In the genomic region with DNA sequence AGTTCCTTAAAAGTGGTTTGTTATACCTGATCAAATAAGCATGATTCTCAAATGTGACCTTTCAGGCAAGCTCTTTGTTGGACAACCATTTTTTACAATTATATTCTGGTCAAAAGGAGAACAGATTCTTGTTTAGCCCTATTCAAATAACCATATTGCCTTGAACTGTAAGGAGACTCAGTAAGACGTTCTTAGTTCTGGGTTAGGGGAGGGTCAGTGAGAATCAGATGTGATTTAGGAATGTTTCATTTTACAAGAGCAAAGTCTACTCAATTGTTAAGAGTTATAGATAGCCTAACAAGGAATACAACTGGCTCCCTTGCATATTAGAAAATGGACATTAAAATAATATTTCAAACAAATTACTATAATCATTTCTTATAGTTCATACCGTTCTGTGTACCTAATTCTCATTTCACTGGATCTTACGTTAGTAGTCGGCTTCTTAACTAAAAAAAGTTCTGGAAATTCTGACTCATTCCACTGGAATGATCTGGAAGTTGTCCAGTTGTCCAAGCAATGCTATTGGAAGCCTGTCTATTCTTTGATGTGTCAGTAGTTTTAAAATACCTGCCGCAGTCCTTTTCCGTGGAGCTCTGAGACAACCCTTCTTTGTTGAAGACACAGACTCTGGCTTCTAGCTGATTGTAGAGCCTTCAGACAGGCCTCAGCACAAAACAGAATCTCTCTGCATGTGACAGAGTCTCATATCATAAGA, we compare ENCODE assay signal across 8 cellular contexts.
DNase-seq lines count a peak whose midpoint lies in the region; ATAC-seq, FAIRE-seq and TF ChIP-seq lines count a peak whose summit lies in the region.

No MANE protein-coding gene starts in this region.

- ATAC-seq in lower lobe of right lung (peak; percentile 49 to 86), HG03521 (IDR thresholded peaks at IDR 0.05; ENCODE audit: unreplicated experiment) (no peak)
- ATAC-seq in activated CD8-positive, alpha-beta T cell treated with anti-CD3 and anti-CD28 coated beads, Interleukin-2, amount 10 ng/mL, durations not matched to agents 7 days and 5 days: no peak

- no peak overlapping the region for H3K27ac Mint-ChIP-seq in activated CD8-positive, alpha-beta T cell treated with anti-CD3 and anti-CD28 coated beads, Interleukin-2, amount 10 ng/mL, durations not matched to agents 7 days and 5 days

- H3K9me3 Mint-ChIP-seq in activated CD8-positive, alpha-beta T cell treated with anti-CD3 and anti-CD28 coated beads, Interleukin-2, amount 10 ng/mL, durations not matched to agents 7 days and 5 days (ENCODE audit: insufficient read depth): no peaks in the 10 kb centered on the region

- POLR2A ChIA-PET in activated CD8-positive, alpha-beta T cell treated with anti-CD3 and anti-CD28 coated beads, Interleukin-2, amount 10 ng/mL, durations not matched to agents 7 days and 5 days (lab: Charles Lee): no interaction called here

- peaks cover 3% of the 10 kb centered on the region for H3K4me1 Mint-ChIP-seq in activated CD8-positive, alpha-beta T cell treated with anti-CD3 and anti-CD28 coated beads, Interleukin-2, amount 10 ng/mL, durations not matched to agents 7 days and 5 days (ENCODE audit: low read depth)

- FAIRE-seq in GM19239 (lab: Jason Lieb, UNC): no peak

- CTCF ChIA-PET in activated CD8-positive, alpha-beta T cell treated with anti-CD3 and anti-CD28 coated beads, Interleukin-2, amount 10 ng/mL, durations not matched to agents 7 days and 5 days (lab: Charles Lee): no interaction called here

- peak overlapping the region; percentile 42 for H3K27ac ChIP-seq in lower lobe of right lung
- H3K27ac ChIP-seq in tibial nerve: peak overlapping the region in 3 of 4 donors; percentile 9 to 75 (median 72)

- H3K9me3 ChIP-seq in lower lobe of right lung (no peaks in the 10 kb centered on the region), tibial nerve (no peaks in the 10 kb centered on the region)

- H3K27me3 Mint-ChIP-seq in activated CD8-positive, alpha-beta T cell treated with anti-CD3 and anti-CD28 coated beads, Interleukin-2, amount 10 ng/mL, durations not matched to agents 7 days and 5 days (ENCODE audit: low read depth): no peaks in the 10 kb centered on the region

- no peak for TF ChIP-seq CTCF in lower lobe of right lung (IDR thresholded peaks at IDR 0.05)
- no peak for TF ChIP-seq CTCF in tibial nerve (IDR thresholded peaks at IDR 0.05)

- peak; percentile 20 to 37 for TF ChIP-seq EP300 in tibial nerve (IDR thresholded peaks at IDR 0.05)

- no peaks in the 10 kb centered on the region for H3K36me3 ChIP-seq in lower lobe of right lung
- H3K36me3 ChIP-seq in tibial nerve: no peaks in the 10 kb centered on the region

- H3K4me3 ChIP-seq in lower lobe of right lung: no peak overlapping the region
- no peak overlapping the region for H3K4me3 ChIP-seq in tibial nerve

- no peak overlapping the region for H3K4me3 Mint-ChIP-seq in activated CD8-positive, alpha-beta T cell treated with anti-CD3 and anti-CD28 coated beads, Interleukin-2, amount 10 ng/mL, durations not matched to agents 7 days and 5 days

- DNase-seq in LoVo (ENCODE audit: low spot score) (peak; percentile 90), dermis microvascular lymphatic vessel endothelial cell (ENCODE audit: low read depth in 2 of 2) (peak; percentile 77 to 91), lower lobe of right lung (no peak), tibial nerve (ENCODE audit: low spot score in 2 of 2) (peak in 1 of 2 donors; percentile 17), GM19239 (ENCODE audit: insufficient read length, low spot score) (no peak)
- DNase-seq in activated CD8-positive, alpha-beta T cell treated with anti-CD3 and anti-CD28 coated beads, Interleukin-2, amount 10 ng/mL, durations not matched to agents 7 days and 5 days: no peak
- no peak for DNase-seq in stimulated activated CD4-positive, alpha-beta T cell treated with anti-CD3 and anti-CD28 coated beads, Interleukin-4, amount 100 ng/mL, for 24 hours

- intact Hi-C loops in lower lobe of right lung (cut with DNase I): no loop called here

- 4 to 17% methylated on average over 6 of the region's 6 CpGs for WGBS in tibial nerve, 2 donors

- H3K4me1 ChIP-seq in lower lobe of right lung: peaks cover 6% of the 10 kb centered on the region
- peaks cover 0 to 16% (median 2%) of the 10 kb centered on the region in 4 donors for H3K4me1 ChIP-seq in tibial nerve

- peaks cover 5% of the 10 kb centered on the region for H3K36me3 Mint-ChIP-seq in activated CD8-positive, alpha-beta T cell treated with anti-CD3 and anti-CD28 coated beads, Interleukin-2, amount 10 ng/mL, durations not matched to agents 7 days and 5 days (ENCODE audit: low read depth)

- H3K27me3 ChIP-seq in lower lobe of right lung (ENCODE audit: low read depth) (no peaks in the 10 kb centered on the region), tibial nerve (no peaks in the 10 kb centered on the region)

- TF ChIP-seq POLR2A in tibial nerve (IDR thresholded peaks at IDR 0.05): no peak

Comparison
In these comparisons a context has a peak if more than half of its experiments do, and no peak if none do; other contexts are left out.
1. DNase-seq: peak in LoVo (single experiment) and dermis microvascular lymphatic vessel endothelial cell (2 of 2); none in lower lobe of right lung (single experiment), activated CD8-positive, alpha-beta T cell treated with anti-CD3 and anti-CD28 coated beads, Interleukin-2, amount 10 ng/mL, durations not matched to agents 7 days and 5 days (single experiment), stimulated activated CD4-positive, alpha-beta T cell treated with anti-CD3 and anti-CD28 coated beads, Interleukin-4, amount 100 ng/mL, for 24 hours (single experiment) and GM19239 (single experiment).
2. ATAC-seq: peak in lower lobe of right lung (2 of 2); none in HG03521 (single experiment) and activated CD8-positive, alpha-beta T cell treated with anti-CD3 and anti-CD28 coated beads, Interleukin-2, amount 10 ng/mL, durations not matched to agents 7 days and 5 days (single experiment).